ENCODE assay signal across 8 cellular contexts in the genomic region with DNA sequence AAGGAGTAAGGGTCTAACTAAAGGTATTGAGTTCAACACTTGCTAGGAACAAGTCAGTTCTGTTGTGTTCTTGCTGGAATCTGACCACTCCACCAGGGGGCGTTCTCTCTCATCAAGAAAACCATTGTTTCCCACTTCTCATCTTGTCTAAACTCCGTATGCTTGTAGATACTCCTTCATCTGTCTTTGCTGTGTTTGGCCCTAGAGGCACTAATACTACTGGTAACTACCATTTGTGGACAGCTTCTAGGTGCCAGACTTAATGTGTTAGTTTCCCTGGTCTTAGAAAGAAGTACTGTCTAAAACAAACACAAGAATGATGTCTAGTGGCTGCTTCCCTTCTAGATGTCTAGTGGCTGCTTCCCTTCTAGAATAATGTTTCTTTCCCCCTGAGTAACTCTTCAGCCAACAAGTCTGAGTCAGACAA. TPM values are rescaled to one million over a fixed set of nuclear protein-coding genes. Genes with fewer than 3 reads are reported as not detected.
A peak's percentile ranks its signal among the peaks of the same experiment; 100 is the strongest.
DNase-seq lines count a peak whose midpoint lies in the region; ATAC-seq lines count a peak whose summit lies in the region.

No MANE protein-coding gene starts in this region.

- no peak overlapping the region for H3K27ac Mint-ChIP-seq in activated T-helper 17 cell treated with anti-CD3 and anti-CD28 coated beads, Interleukin-2, amount 50 U/mL, for 72 hours

- no peak overlapping the region for H3K4me3 Mint-ChIP-seq in activated T-helper 17 cell treated with anti-CD3 and anti-CD28 coated beads, Interleukin-2, amount 50 U/mL, for 72 hours

- H3K27ac ChIP-seq in substantia nigra (ENCODE audit: low read depth, low read length, poor library complexity, severe bottlenecking): peak overlapping the region; percentile 8

- peaks cover 5% of the 10 kb centered on the region for H3K4me1 Mint-ChIP-seq in activated T-helper 17 cell treated with anti-CD3 and anti-CD28 coated beads, Interleukin-2, amount 50 U/mL, for 72 hours

- peak; percentile 64 for ATAC-seq in activated T-helper 17 cell treated with anti-CD3 and anti-CD28 coated beads, Interleukin-2, amount 50 U/mL, for 72 hours (replicated peaks)
- no peak for ATAC-seq in HG03342 (IDR thresholded peaks at IDR 0.05; ENCODE audit: unreplicated experiment)

- peak; percentile 79 for DNase-seq in G401 (ENCODE audit: low spot score)
- DNase-seq in LoVo (ENCODE audit: low spot score): peak; percentile 75
- peak; percentile 66 for DNase-seq in RPMI8226
- DNase-seq in fibroblast of the conjunctiva (ENCODE audit: low read depth): peak; percentile 88
- peak; percentile 78 for DNase-seq in non-pigmented ciliary epithelial cell (ENCODE audit: low read depth)
- peak in 43 of 49 donors; percentile 12 to 82 (median 60) for DNase-seq in substantia nigra (lab: John Stamatoyannopoulos, UW)

- peaks cover 9% of the 10 kb centered on the region for H3K9me3 Mint-ChIP-seq in activated T-helper 17 cell treated with anti-CD3 and anti-CD28 coated beads, Interleukin-2, amount 50 U/mL, for 72 hours

- no peaks in the 10 kb centered on the region for H3K36me3 Mint-ChIP-seq in activated T-helper 17 cell treated with anti-CD3 and anti-CD28 coated beads, Interleukin-2, amount 50 U/mL, for 72 hours (ENCODE audit: low read depth)

- H3K27me3 Mint-ChIP-seq in activated T-helper 17 cell treated with anti-CD3 and anti-CD28 coated beads, Interleukin-2, amount 50 U/mL, for 72 hours: no peaks in the 10 kb centered on the region

- in situ Hi-C loops in G401 (cut with HindIII; ENCODE audit: low sequenced_read_pairs): no loop called here

RNA-seq across cellular contexts. Expression of gene PTPDC1, which starts 18.7 kb away (rescaled TPM):
- 4.1 and 5.4 TPM in 2 replicates for total RNA-seq in G401 (2014; rRNA removed; shearing (Covaris generic))
- total RNA-seq in activated T-helper 17 cell treated with anti-CD3 and anti-CD28 coated beads, Interleukin-2, amount 50 U/mL, for 72 hours: 1 to 10 TPM; 5.8 to 6.2 TPM
